Comparison of ENCODE assay signal across 8 cellular contexts in genomic region chr12:57454566-57455373, GRCh38. TPM values are rescaled to one million over a fixed set of nuclear protein-coding genes. Genes with fewer than 3 reads are reported as not detected.
A peak's percentile ranks its signal among the peaks of the same experiment; 100 is the strongest.
DNase-seq lines count a peak whose midpoint lies in the region; ATAC-seq and TF ChIP-seq lines count a peak whose summit lies in the region.

Gene INHBE (plus strand): TSS chr12:57455307. CDS start chr12:57455537, 230 bp downstream.

- H3K4me3 ChIP-seq in gastrocnemius medialis, result peak within 1 kb of the TSS in 2 of 4 donors; percentile 5 to 14

- peak within 1 kb of the TSS; percentile 63 for H3K27ac Mint-ChIP-seq in activated T-cell treated with anti-CD3 and anti-CD28 coated beads, Interleukin-2, amount 50 U/mL, for 24 hours

- H3K27me3 Mint-ChIP-seq in activated T-cell treated with anti-CD3 and anti-CD28 coated beads, Interleukin-2, amount 50 U/mL, for 24 hours, result peaks cover 3% of the 10 kb centered on the region

- no peak for TF ChIP-seq POLR2A in gastrocnemius medialis (IDR thresholded peaks at IDR 0.05)

- no peaks in the 10 kb centered on the region for H3K9me3 ChIP-seq in gastrocnemius medialis

- peak within 1 kb of the TSS; percentile 81 to 92 (median 82) for H3K27ac ChIP-seq in gastrocnemius medialis

- in situ Hi-C loops in gastrocnemius medialis (cut with MboI; ENCODE audit: low sequenced_read_pairs in 4 of 4), result loop anchor here in 2 of 4 donors (5.0 to 10.0 kb wide), 3 partner anchors 140 to 190 kb away; no protein-coding TSS in a partner anchor

- no peaks in the 10 kb centered on the region for H3K36me3 Mint-ChIP-seq in activated T-cell treated with anti-CD3 and anti-CD28 coated beads, Interleukin-2, amount 50 U/mL, for 24 hours (ENCODE audit: low read depth)

- H3K27me3 ChIP-seq in gastrocnemius medialis, result peaks cover 0 to 1% (median 0%) of the 10 kb centered on the region in 3 donors

- H3K4me1 Mint-ChIP-seq in activated T-cell treated with anti-CD3 and anti-CD28 coated beads, Interleukin-2, amount 50 U/mL, for 24 hours (ENCODE audit: low read depth), result peaks cover 49% of the 10 kb centered on the region

- H3K4me1 ChIP-seq in gastrocnemius medialis, result peaks cover 40 to 58% of the 10 kb centered on the region in 2 donors

- H3K36me3 ChIP-seq in gastrocnemius medialis, result no peaks in the 10 kb centered on the region

- intact Hi-C loops in gastrocnemius medialis (cut with DNase I; ENCODE audit: low total_unique reads), result loop anchor here (5.0 to 10.0 kb wide), 4 partner anchors 37 to 240 kb away; partner anchors contain the start of gene OS9

- peak; percentile 6 to 8 for ATAC-seq in gastrocnemius medialis
- ATAC-seq in GM18867 (IDR thresholded peaks at IDR 0.05; ENCODE audit: unreplicated experiment), result no peak
- ATAC-seq in GM19035 (IDR thresholded peaks at IDR 0.05; ENCODE audit: unreplicated experiment), result no peak

- DNase-seq in activated T-cell treated with anti-CD3 and anti-CD28 coated beads, Interleukin-2, amount 50 U/mL, for 24 hours, result no peak
- no peak for DNase-seq in activated T-cell treated with anti-CD3 and anti-CD28 coated beads, Interleukin-2, amount 50 U/mL, for 48 hours
- DNase-seq in NCI-H510A treated with DMSO at 0.1 percent for 48 hours (lab: John Stamatoyannopoulos, UW) (peak; percentile 95), ecto neural progenitor cell (ENCODE audit: low spot score) (peak; percentile 89), gastrocnemius medialis (peak in 1 of 2 donors; percentile 81), HuH-7.5 (ENCODE audit: low spot score) (no peak)

- peak within 1 kb of the TSS; percentile 76 for H3K4me3 Mint-ChIP-seq in activated T-cell treated with anti-CD3 and anti-CD28 coated beads, Interleukin-2, amount 50 U/mL, for 24 hours

- H3K9me3 Mint-ChIP-seq in activated T-cell treated with anti-CD3 and anti-CD28 coated beads, Interleukin-2, amount 50 U/mL, for 24 hours, result no peaks in the 10 kb centered on the region

- no peak for TF ChIP-seq CTCF in gastrocnemius medialis (IDR thresholded peaks at IDR 0.05 in 4 of 5, conservative IDR thresholded peaks at IDR 0.05 in 1 of 5)

RNA-seq across cellular contexts. Expression of gene INHBE, which starts in this region (rescaled TPM):
- 1 to 10 TPM in 2 of 4 donors, not detected in 2; 1.5 to 2.2 TPM for total RNA-seq in gastrocnemius medialis

Comparison
In these comparisons a context has a peak if more than half of its experiments do, and no peak if none do; other contexts are left out.
1. DNase-seq: peak in NCI-H510A treated with DMSO at 0.1 percent for 48 hours (single experiment) and ecto neural progenitor cell (single experiment); none in activated T-cell treated with anti-CD3 and anti-CD28 coated beads, Interleukin-2, amount 50 U/mL, for 24 hours (single experiment), activated T-cell treated with anti-CD3 and anti-CD28 coated beads, Interleukin-2, amount 50 U/mL, for 48 hours (0 of 2) and HuH-7.5 (single experiment).
2. ATAC-seq: peak in gastrocnemius medialis (2 of 2); none in GM18867 (single experiment) and GM19035 (single experiment).